Comparison of ENCODE assay signal across 11 cellular contexts in genomic region chr12:112826011-112826410, GRCh38. TPM values are rescaled to one million over a fixed set of nuclear protein-coding genes. Genes with fewer than 3 reads are reported as not detected.
"Had no signal": no experiment of that assay in that cellular context is flagged by ENCODE, and none has a peak within 500 bp of the region (broad histone marks: within the 10 kb centered on the region; RNA-seq: fewer than 3 reads in every experiment).

No MANE protein-coding gene starts in this region.

- H3K4me3 ChIP-seq: GM23338 had no signal

- H3K4me3 Mint-ChIP-seq: GM23338, H9, HFFc6, IgD-negative memory B cell had no signal

- FAIRE-seq: H1, H54, HepG2 had no signal

- DNase-seq: H9, HCEC 1CT, HFFc6, KBM-7 had no signal

- H3K27ac Mint-ChIP-seq: GM23338, H9, HFFc6, IgD-negative memory B cell had no signal

- H3K9me3 Mint-ChIP-seq: GM23338, H9, IgD-negative memory B cell had no signal

- H3K4me2 ChIP-seq: GM23338 had no signal

- ATAC-seq: GM23338, HepG2 had no signal

- H3K4me1 Mint-ChIP-seq: IgD-negative memory B cell had no signal

- H3K27ac ChIP-seq: HL-60 had no signal

RNA-seq across cellular contexts. Expression of gene RPH3A, which starts 34.5 kb away (rescaled TPM):
- total RNA-seq: H1, H9, HepG2, HFFc6, HT1080 had no signal
- polyA plus RNA-seq: H1, HepG2, IgD-negative memory B cell had no signal
